Comparison of ENCODE assay signal across 16 cellular contexts in the genomic region with DNA sequence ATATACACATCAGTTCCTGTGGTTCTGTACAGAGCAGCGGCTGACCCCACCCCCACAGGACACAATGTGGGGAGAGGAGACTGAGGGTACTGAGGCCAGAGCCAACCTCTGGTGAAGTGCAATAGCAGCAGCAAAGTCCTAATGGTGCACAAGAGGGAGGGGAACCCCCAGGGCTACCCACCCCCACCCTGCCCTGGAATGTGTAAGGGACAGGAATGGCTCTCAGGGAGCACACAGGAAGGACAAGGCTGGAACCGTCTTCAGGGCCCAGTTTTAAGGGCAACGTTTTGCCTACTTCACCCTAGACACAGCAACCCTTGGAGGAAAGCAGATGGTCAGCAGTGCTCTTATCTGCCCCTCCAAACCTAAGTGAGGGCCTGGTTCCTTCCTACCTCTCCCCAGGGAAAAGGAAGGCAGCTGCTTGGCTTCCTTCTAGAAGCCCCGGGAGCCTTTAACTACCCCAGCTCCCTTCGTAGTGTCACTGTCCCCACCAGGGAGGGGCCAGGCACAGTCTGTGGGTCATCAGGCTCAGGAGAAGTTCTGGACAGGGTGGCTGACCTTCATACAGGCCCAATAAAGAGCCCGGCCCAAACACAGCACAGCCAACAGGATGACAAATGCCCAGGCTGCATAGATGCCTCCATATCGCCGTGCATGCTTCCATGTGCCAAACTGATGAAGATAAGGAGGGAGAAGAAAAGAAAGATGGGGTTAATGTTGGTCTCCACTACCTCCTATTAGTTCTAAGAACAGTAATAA. TPM values are rescaled to one million over a fixed set of nuclear protein-coding genes. Genes with fewer than 3 reads are reported as not detected.
A peak's percentile ranks its signal among the peaks of the same experiment; 100 is the strongest.
DNase-seq lines count a peak whose midpoint lies in the region; ATAC-seq and TF ChIP-seq lines count a peak whose summit lies in the region.
"Had no signal": no experiment of that assay in that cellular context is flagged by ENCODE, and none has a peak within 500 bp of the region (broad histone marks: within the 10 kb centered on the region; RNA-seq: fewer than 3 reads in every experiment).

No MANE protein-coding gene starts in this region.

- H3K9me3 Mint-ChIP-seq in activated naive CD8-positive, alpha-beta T cell treated with anti-CD3 and anti-CD28 coated beads, Interleukin-2, amount 50 U/mL, for 24 hours: no peaks in the 10 kb centered on the region
- peaks cover 7% of the 10 kb centered on the region for H3K9me3 Mint-ChIP-seq in progenitor cell of endocrine pancreas (ENCODE audit: low read depth)
- H3K9me3 Mint-ChIP-seq: dendritic cell treated with granulocyte-macrophage colony-stimulating factor and Interleukin-4, amounts not matched to agents 40 ng/mL and 50 ng/mL, for 4 days; memory B cell had no signal

- no peaks in the 10 kb centered on the region for H3K9me3 ChIP-seq in SK-N-SH
- H3K9me3 ChIP-seq in HUES64 (ENCODE audit: insufficient read depth, low read depth, low read length): no peaks in the 10 kb centered on the region
- H3K9me3 ChIP-seq in neuronal stem cell (replicated peaks in 1 of 2; ENCODE audit: control insufficient read depth in 2 of 2, insufficient read depth in 1 of 2, low read depth in 1 of 2, low read length in 2 of 2): no peaks in the 10 kb centered on the region
- H3K9me3 ChIP-seq: HAP-1 had no signal

- H2AFZ ChIP-seq in SK-N-SH (ENCODE audit: low read depth) (no peak overlapping the region), neuronal stem cell (ENCODE audit: low read length) (no peak overlapping the region)
- H2AFZ ChIP-seq: parathyroid adenoma had no signal

- no peak for TF ChIP-seq RAD21 in SK-N-SH (IDR thresholded peaks at IDR 0.05; ENCODE audit: low read length)

- peaks cover 45% of the 10 kb centered on the region for H3K4me1 Mint-ChIP-seq in activated naive CD8-positive, alpha-beta T cell treated with anti-CD3 and anti-CD28 coated beads, Interleukin-2, amount 50 U/mL, for 24 hours
- H3K4me1 Mint-ChIP-seq in progenitor cell of endocrine pancreas (ENCODE audit: low read depth): peaks cover 15% of the 10 kb centered on the region

- peaks cover 1% of the 10 kb centered on the region for H3K79me1 ChIP-seq in neuronal stem cell (ENCODE audit: low read depth, low read length)

- no peak overlapping the region for H3K4me2 ChIP-seq in SK-N-SH
- no peak overlapping the region for H3K4me2 ChIP-seq in neuronal stem cell (ENCODE audit: insufficient read depth, low read length, poor library complexity, severe bottlenecking)

- POLR2A ChIA-PET in SK-N-SH (lab: Yijun Ruan, JAX): interaction anchor here (1.0 kb wide), 1 partner anchor 11 kb away, joined by 3 read pairs; no protein-coding TSS in a partner anchor

- no peak overlapping the region for H3K9ac ChIP-seq in SK-N-SH
- H3K9ac ChIP-seq in HUES64 (ENCODE audit: low read depth, low read length): no peak overlapping the region
- no peak overlapping the region for H3K9ac ChIP-seq in neuronal stem cell (ENCODE audit: low read depth, low read length, poor library complexity)
- H3K9ac ChIP-seq: parathyroid adenoma had no signal

- no peak overlapping the region for H3K4me3 ChIP-seq in SK-N-SH (ENCODE audit: low read depth in 2 of 2, low read length in 1 of 2)
- 0 out of 2 replicates have a peak overlapping the region, but pooled peaks have one; percentile 4 for H3K4me3 ChIP-seq in HUES64 (ENCODE audit: low read length)
- H3K4me3 ChIP-seq in neuronal stem cell (ENCODE audit: low read length in 2 of 2): no peak overlapping the region
- H3K4me3 ChIP-seq: HAP-1 had no signal

- no peaks in the 10 kb centered on the region for H4K20me1 ChIP-seq in SK-N-SH (ENCODE audit: insufficient read depth)

- peaks cover 17% of the 10 kb centered on the region for H3F3A ChIP-seq in SK-N-SH (replicated peaks; ENCODE audit: insufficient read depth)

- H2BK15ac ChIP-seq in neuronal stem cell (ENCODE audit: low read length): no peak overlapping the region

- H3K4me3 Mint-ChIP-seq in activated naive CD8-positive, alpha-beta T cell treated with anti-CD3 and anti-CD28 coated beads, Interleukin-2, amount 50 U/mL, for 24 hours: no peak overlapping the region
- H3K4me3 Mint-ChIP-seq in progenitor cell of endocrine pancreas (ENCODE audit: low read depth): no peak overlapping the region
- H3K4me3 Mint-ChIP-seq: dendritic cell treated with granulocyte-macrophage colony-stimulating factor and Interleukin-4, amounts not matched to agents 40 ng/mL and 50 ng/mL, for 4 days had no signal

- H3K14ac ChIP-seq in neuronal stem cell (ENCODE audit: low read length): no peak overlapping the region

- H3K18ac ChIP-seq in neuronal stem cell (ENCODE audit: low read length): no peak overlapping the region

- no peak overlapping the region for H3K23ac ChIP-seq in neuronal stem cell (ENCODE audit: low read depth, low read length, poor library complexity)

- peak overlapping the region; percentile 25 for H3K27ac Mint-ChIP-seq in activated naive CD8-positive, alpha-beta T cell treated with anti-CD3 and anti-CD28 coated beads, Interleukin-2, amount 50 U/mL, for 24 hours
- peak overlapping the region; percentile 53 for H3K27ac Mint-ChIP-seq in progenitor cell of endocrine pancreas
- H3K27ac Mint-ChIP-seq: dendritic cell treated with granulocyte-macrophage colony-stimulating factor and Interleukin-4, amounts not matched to agents 40 ng/mL and 50 ng/mL, for 4 days had no signal

- TF ChIP-seq CTCF in SK-N-SH (IDR thresholded peaks at IDR 0.05) (no peak), progenitor cell of endocrine pancreas (IDR thresholded peaks at IDR 0.05; ENCODE audit: unreplicated experiment) (no peak)

- ATAC-seq in SK-N-SH treated with all-trans-retinoic acid at 6 μM for 48 hours: no peak
- ATAC-seq in activated naive CD8-positive, alpha-beta T cell treated with anti-CD3 and anti-CD28 coated beads, Interleukin-2, amount 50 U/mL, for 24 hours: no peak

- CTCF ChIA-PET in SK-N-SH (lab: Yijun Ruan, JAX): no interaction called here

- peaks cover 56% of the 10 kb centered on the region for H3K79me2 ChIP-seq in SK-N-SH (ENCODE audit: insufficient read depth)

- peaks cover 13 to 21% of the 10 kb centered on the region in 2 experiments; a peak in 3 of 4 replicates for H3K4me1 ChIP-seq in SK-N-SH (ENCODE audit: control insufficient read depth in 1 of 2, insufficient read depth in 2 of 2, low read depth in 1 of 2, low read length in 1 of 2)
- H3K4me1 ChIP-seq in HUES64 (ENCODE audit: insufficient read depth, low read length): peaks cover 15% of the 10 kb centered on the region; the same call in 1 of the 2 replicates
- H3K4me1 ChIP-seq in neuronal stem cell (ENCODE audit: control insufficient read depth in 2 of 2, insufficient read depth in 1 of 2, low read depth in 1 of 2, low read length in 2 of 2): peaks cover 7 to 16% of the 10 kb centered on the region in 2 donors

- no peak overlapping the region for H2BK5ac ChIP-seq in neuronal stem cell (ENCODE audit: low read length)

- peaks cover 38 to 44% of the 10 kb centered on the region in 2 experiments for H3K36me3 ChIP-seq in SK-N-SH (replicated peaks in 1 of 2; ENCODE audit: control insufficient read depth in 1 of 2, insufficient read depth in 2 of 2, low read length in 1 of 2)
- H3K36me3 ChIP-seq in HUES64 (ENCODE audit: insufficient read depth, low read length): peaks cover 47% of the 10 kb centered on the region
- peaks cover 34 to 47% of the 10 kb centered on the region in 2 donors for H3K36me3 ChIP-seq in neuronal stem cell (replicated peaks in 1 of 2; ENCODE audit: control insufficient read depth in 2 of 2, insufficient read depth in 2 of 2, low read length in 2 of 2)

- DNase-seq in SK-N-SH (no peak), progenitor cell of endocrine pancreas (ENCODE audit: low spot score, unreplicated experiment) (no peak), HPDE6-E6E7 (ENCODE audit: extremely low spot score) (no peak), epidermal melanocyte (ENCODE audit: insufficient read length, low spot score) (no peak), neuronal stem cell (ENCODE audit: low spot score) (no peak)
- DNase-seq in activated naive CD8-positive, alpha-beta T cell treated with anti-CD3 and anti-CD28 coated beads, Interleukin-2, amount 50 U/mL, for 24 hours: no peak
- DNase-seq: amniotic stem cell, DMS79 treated with DMSO at 0.1 percent for 48 hours, RPMI8226 had no signal

- H3K27me3 ChIP-seq in SK-N-SH (ENCODE audit: insufficient read depth): no peaks in the 10 kb centered on the region
- H3K27me3 ChIP-seq in HUES64 (ENCODE audit: insufficient read depth, low read length): no peaks in the 10 kb centered on the region
- no peaks in the 10 kb centered on the region for H3K27me3 ChIP-seq in neuronal stem cell (ENCODE audit: control insufficient read depth in 3 of 3, insufficient read depth in 3 of 3, low read depth in 1 of 3, low read length in 3 of 3)

- no peak overlapping the region for H2AK5ac ChIP-seq in neuronal stem cell (ENCODE audit: low read depth, low read length)

- WGBS in SK-N-SH (ENCODE audit: low lambda C conversion rate): 87% methylated on average over 7 of the region's 8 CpGs
- WGBS in HUES64: 89% methylated on average over 7 of the region's 8 CpGs
- WGBS in neuronal stem cell (ENCODE audit: extremely low coverage in 2 of 2, insufficient read length in 2 of 2, insufficient replicate concordance in 1 of 2), 2 donors: no CpG with 5 or more reads among the region's 8 CpGs

- no peak overlapping the region for H2BK120ac ChIP-seq in neuronal stem cell (ENCODE audit: low read depth, low read length)

- peaks cover 24% of the 10 kb centered on the region for H3K36me3 Mint-ChIP-seq in activated naive CD8-positive, alpha-beta T cell treated with anti-CD3 and anti-CD28 coated beads, Interleukin-2, amount 50 U/mL, for 24 hours (ENCODE audit: low read depth)
- H3K36me3 Mint-ChIP-seq in progenitor cell of endocrine pancreas (ENCODE audit: insufficient read depth): peaks cover 20% of the 10 kb centered on the region

- H4K8ac ChIP-seq in neuronal stem cell (ENCODE audit: low read depth, low read length): no peak overlapping the region

- H3K9me2 ChIP-seq in SK-N-SH: no peaks in the 10 kb centered on the region

- no peak overlapping the region for H2BK12ac ChIP-seq in neuronal stem cell (ENCODE audit: low read length)

- no peak overlapping the region for H3K4ac ChIP-seq in neuronal stem cell (ENCODE audit: low read length)

- H3K27me3 Mint-ChIP-seq in activated naive CD8-positive, alpha-beta T cell treated with anti-CD3 and anti-CD28 coated beads, Interleukin-2, amount 50 U/mL, for 24 hours: peaks cover 5% of the 10 kb centered on the region
- no peaks in the 10 kb centered on the region for H3K27me3 Mint-ChIP-seq in progenitor cell of endocrine pancreas
- H3K27me3 Mint-ChIP-seq: dendritic cell treated with granulocyte-macrophage colony-stimulating factor and Interleukin-4, amounts not matched to agents 40 ng/mL and 50 ng/mL, for 4 days; memory B cell had no signal

- no peak for TF ChIP-seq EP300 in SK-N-SH (IDR thresholded peaks at IDR 0.05; ENCODE audit: borderline replicate concordance in 1 of 2, low read depth in 1 of 2, low read length in 1 of 2)

- H3K27ac ChIP-seq in SK-N-SH (ENCODE audit: low read depth in 2 of 2, low read length in 1 of 2) (no peak overlapping the region), HUES64 (ENCODE audit: low read depth, low read length) (peak overlapping the region; percentile 60), neuronal stem cell (replicated peaks; ENCODE audit: low read length) (no peak overlapping the region)
- H3K27ac ChIP-seq: parathyroid adenoma had no signal

- H4K91ac ChIP-seq in neuronal stem cell (ENCODE audit: low read depth, low read length, poor library complexity): no peak overlapping the region

RNA-seq across cellular contexts. Expression of gene PIP4P1, which starts 3.0 kb away (rescaled TPM):
- polyA plus RNA-seq in SK-N-SH (2012; rRNA removed): 30.7 and 38.9 TPM in 2 replicates
- polyA plus RNA-seq in SK-N-SH (2012; cell fraction: cytosol; rRNA removed): 19.5 and 25.1 TPM in 2 replicates
- 71.7 and 88.9 TPM in 2 replicates for polyA plus RNA-seq in SK-N-SH (2012; cell fraction: nucleus; rRNA removed)
- 28.4 TPM for polyA plus RNA-seq in HUES64 (2013, experiment 1 of 2)
- polyA plus RNA-seq in HUES64 (2013, experiment 2 of 2): 30.2 TPM
- total RNA-seq in progenitor cell of endocrine pancreas: 41.1 and 45.6 TPM in 2 replicates
- polyA plus RNA-seq in neuronal stem cell (2013, experiment 1 of 2): 37.1 TPM
- polyA plus RNA-seq in neuronal stem cell (2013, experiment 2 of 2): 33.8 TPM

RNA-seq across cellular contexts. Expression of gene APEX1, which starts 3.2 kb away (rescaled TPM):
- 279 and 291 TPM in 2 replicates for polyA plus RNA-seq in SK-N-SH (2012; rRNA removed)
- polyA plus RNA-seq in SK-N-SH (2012; cell fraction: cytosol; rRNA removed): 279 and 296 TPM in 2 replicates
- 294 and 297 TPM in 2 replicates for polyA plus RNA-seq in SK-N-SH (2012; cell fraction: nucleus; rRNA removed)
- polyA plus RNA-seq in HUES64 (2013, experiment 1 of 2): 343 TPM
- polyA plus RNA-seq in HUES64 (2013, experiment 2 of 2): 344 TPM
- total RNA-seq in progenitor cell of endocrine pancreas: 309 and 322 TPM in 2 replicates
- 373 TPM for polyA plus RNA-seq in neuronal stem cell (2013, experiment 1 of 2)
- polyA plus RNA-seq in neuronal stem cell (2013, experiment 2 of 2): 368 TPM

RNA-seq across cellular contexts. Expression of gene OSGEP, which starts 3.6 kb away (rescaled TPM):
- polyA plus RNA-seq in SK-N-SH (2012; rRNA removed): 32.9 and 38.7 TPM in 2 replicates
- polyA plus RNA-seq in SK-N-SH (2012; cell fraction: cytosol; rRNA removed): 18.2 and 24.9 TPM in 2 replicates
- 119 and 124 TPM in 2 replicates for polyA plus RNA-seq in SK-N-SH (2012; cell fraction: nucleus; rRNA removed)
- polyA plus RNA-seq in HUES64 (2013, experiment 1 of 2): 32.5 TPM
- polyA plus RNA-seq in HUES64 (2013, experiment 2 of 2): 26.3 TPM
- total RNA-seq in progenitor cell of endocrine pancreas: 89.0 and 94.4 TPM in 2 replicates
- 18.2 TPM for polyA plus RNA-seq in neuronal stem cell (2013, experiment 1 of 2)
- 18.7 TPM for polyA plus RNA-seq in neuronal stem cell (2013, experiment 2 of 2)

RNA-seq across cellular contexts. Expression of gene PNP, which starts 11.0 kb away (rescaled TPM):
- 29.8 and 38.2 TPM in 2 replicates for polyA plus RNA-seq in SK-N-SH (2012; rRNA removed)
- polyA plus RNA-seq in SK-N-SH (2012; cell fraction: cytosol; rRNA removed): 24.6 and 32.4 TPM in 2 replicates
- 21.8 and 41.6 TPM in 2 replicates for polyA plus RNA-seq in SK-N-SH (2012; cell fraction: nucleus; rRNA removed)
- polyA plus RNA-seq in HUES64 (2013, experiment 1 of 2): 77.1 TPM
- polyA plus RNA-seq in HUES64 (2013, experiment 2 of 2): 67.5 TPM
- total RNA-seq in progenitor cell of endocrine pancreas: 45.9 and 48.9 TPM in 2 replicates
- 47.5 TPM for polyA plus RNA-seq in neuronal stem cell (2013, experiment 1 of 2)
- 46.2 TPM for polyA plus RNA-seq in neuronal stem cell (2013, experiment 2 of 2)

RNA-seq across cellular contexts. Expression of gene KLHL33, which starts 22.2 kb away (rescaled TPM):
- polyA plus RNA-seq in SK-N-SH (2012; rRNA removed): not detected in 2 replicates
- under 0.01 TPM in 1 of 2 replicates, not detected in the other for polyA plus RNA-seq in SK-N-SH (2012; cell fraction: cytosol; rRNA removed)
- 0.02 and 0.08 TPM in 2 replicates for polyA plus RNA-seq in SK-N-SH (2012; cell fraction: nucleus; rRNA removed)
- polyA plus RNA-seq in HUES64 (2013, experiment 1 of 2): not detected
- polyA plus RNA-seq in HUES64 (2013, experiment 2 of 2): not detected
- total RNA-seq in progenitor cell of endocrine pancreas: 0.04 and 0.05 TPM in 2 replicates
- 0.06 TPM for polyA plus RNA-seq in neuronal stem cell (2013, experiment 1 of 2)
- polyA plus RNA-seq in neuronal stem cell (2013, experiment 2 of 2): 0.11 TPM
- total RNA-seq: NCI-H460 had no signal
